In genomic region chr3:188947401-188947982, GRCh38 we compare ENCODE assay signal across 8 cellular contexts.
A peak's percentile ranks its signal among the peaks of the same experiment; 100 is the strongest.
DNase-seq lines count a peak whose midpoint lies in the region; ATAC-seq and TF ChIP-seq lines count a peak whose summit lies in the region.

No MANE protein-coding gene starts in this region.

- peaks cover 30% of the 10 kb centered on the region for H3K4me1 ChIP-seq in OCI-LY1 (ENCODE audit: insufficient read depth, low read length, severe bottlenecking)
- H3K4me1 ChIP-seq in duodenal mucosa (ENCODE audit: control insufficient read depth in 1 of 2, insufficient read depth in 2 of 2, low read length in 2 of 2), result peaks cover 22 to 32% of the 10 kb centered on the region in 2 donors
- peaks cover 42 to 98% of the 10 kb centered on the region in 2 donors for H3K4me1 ChIP-seq in left lung

- H3K79me2 ChIP-seq in OCI-LY1 (ENCODE audit: insufficient read depth, low read length), result no peaks in the 10 kb centered on the region

- no peak overlapping the region for H3K27ac ChIP-seq in OCI-LY1 (ENCODE audit: low read depth, low read length, poor library complexity, severe bottlenecking)
- H3K27ac ChIP-seq in duodenal mucosa (ENCODE audit: low read depth, low read length), result peak overlapping the region; percentile 53
- H3K27ac ChIP-seq in left lung, result peak overlapping the region; percentile 92 to 93

- peaks cover 0 to 2% (median 0%) of the 10 kb centered on the region in 3 donors for H3K27me3 Mint-ChIP-seq in CD14-positive monocyte (ENCODE audit: low read depth in 3 of 3)

- H2AFZ ChIP-seq in OCI-LY1 (ENCODE audit: low read length), result peak overlapping the region; percentile 2; the same call in 1 of the 2 replicates

- peak overlapping the region; percentile 83 to 88 for H3K4me3 Mint-ChIP-seq in CD14-positive monocyte

- DNase-seq in CD14-positive monocyte (ENCODE audit: low spot score) (no peak), HuH-7.5 (ENCODE audit: low spot score) (peak; percentile 72), left lung (peak; percentile 88 to 92)
- peak; percentile 39 for DNase-seq in stimulated activated CD8-positive, alpha-beta memory T cell treated with anti-CD3 and anti-CD28 coated beads, Interleukin-4, amount 100 ng/mL, for 48 hours

- peak overlapping the region; percentile 76 for H3K4me2 ChIP-seq in OCI-LY1 (ENCODE audit: low read length)

- H4K20me1 ChIP-seq in OCI-LY1 (ENCODE audit: insufficient read depth, low read length), result no peaks in the 10 kb centered on the region

- H3K27me3 ChIP-seq in OCI-LY1 (ENCODE audit: insufficient read depth, low read length) (no peaks in the 10 kb centered on the region), duodenal mucosa (ENCODE audit: control insufficient read depth in 1 of 2, insufficient read depth in 2 of 2, low read length in 2 of 2) (no peaks in the 10 kb centered on the region), left lung (no peaks in the 10 kb centered on the region)

- H3K9me2 ChIP-seq in OCI-LY1 (ENCODE audit: low read depth, low read length), result no peaks in the 10 kb centered on the region

- H3K4me3 ChIP-seq in OCI-LY1 (ENCODE audit: low read depth, low read length, poor library complexity, severe bottlenecking) (peak overlapping the region; percentile 50), duodenal mucosa (ENCODE audit: low read depth in 1 of 2, low read length in 2 of 2) (peak overlapping the region; percentile 67 to 68), left lung (peak overlapping the region; percentile 32 to 43)

- H3F3A ChIP-seq in OCI-LY1 (ENCODE audit: insufficient read depth, low read length), result no peaks in the 10 kb centered on the region

- ATAC-seq in left lung, result peak; percentile 89
- ATAC-seq in HG02623 (IDR thresholded peaks at IDR 0.05; ENCODE audit: unreplicated experiment), result no peak
- no peak for ATAC-seq in GM18861 (IDR thresholded peaks at IDR 0.05; ENCODE audit: unreplicated experiment)

- H3K4me1 Mint-ChIP-seq in CD14-positive monocyte, result peaks cover 97% of the 10 kb centered on the region

- H3K36me3 ChIP-seq in OCI-LY1 (ENCODE audit: insufficient read depth, low read length) (no peaks in the 10 kb centered on the region; the same call in 1 of the 2 replicates), duodenal mucosa (ENCODE audit: control insufficient read depth in 1 of 2, insufficient read depth in 2 of 2, low read length in 2 of 2) (no peaks in the 10 kb centered on the region), left lung (no peaks in the 10 kb centered on the region)

- H3K9me3 ChIP-seq in OCI-LY1 (ENCODE audit: low read length) (0 out of 2 replicates have a peak, but pooled peaks cover 2% of the 10 kb centered on the region), duodenal mucosa (ENCODE audit: control insufficient read depth in 1 of 2, low read length in 2 of 2) (no peaks in the 10 kb centered on the region), left lung (no peaks in the 10 kb centered on the region)

- intact Hi-C loops in CD14-positive monocyte (cut with micrococcal nuclease), result loop anchor here (5.0 to 10.0 kb wide), 5 partner anchors 35 to 513 kb away; no protein-coding TSS in a partner anchor
- intact Hi-C loops in left lung (cut with DNase I), result no loop called here

- H3K9ac ChIP-seq in OCI-LY1 (ENCODE audit: low read length), result peak overlapping the region; percentile 28; the same call in 1 of the 2 replicates
- peak overlapping the region; percentile 45 to 48 for H3K9ac ChIP-seq in duodenal mucosa (ENCODE audit: low read depth in 1 of 2, low read length in 2 of 2)

- H3K36me3 Mint-ChIP-seq in CD14-positive monocyte, result peaks cover 10 to 12% of the 10 kb centered on the region in 2 donors

- peak overlapping the region; percentile 98 to 100 (median 99) for H3K27ac Mint-ChIP-seq in CD14-positive monocyte

- H3K9me3 Mint-ChIP-seq in CD14-positive monocyte, result no peaks in the 10 kb centered on the region

- TF ChIP-seq CTCF in CD14-positive monocyte (IDR thresholded peaks at IDR 0.05) (peak; percentile 32), OCI-LY1 (IDR thresholded peaks at IDR 0.05; ENCODE audit: low read length) (peak; percentile 58), left lung (IDR thresholded peaks at IDR 0.05) (no peak)

Comparison
In these comparisons a context has a peak if more than half of its experiments do, and no peak if none do; other contexts are left out.
1. CTCF ChIP-seq: peak in CD14-positive monocyte (single experiment) and OCI-LY1 (single experiment); none in left lung (0 of 2).
2. intact Hi-C loops: an anchor here in CD14-positive monocyte (5.0 to 10.0 kb wide); none called in left lung.
3. Peak in every context shown above with its lines, with median percentiles within 50 percentile points of each other: H3K4me3 ChIP-seq.